Comparison of ENCODE assay signal across 8 cellular contexts in the genomic region with DNA sequence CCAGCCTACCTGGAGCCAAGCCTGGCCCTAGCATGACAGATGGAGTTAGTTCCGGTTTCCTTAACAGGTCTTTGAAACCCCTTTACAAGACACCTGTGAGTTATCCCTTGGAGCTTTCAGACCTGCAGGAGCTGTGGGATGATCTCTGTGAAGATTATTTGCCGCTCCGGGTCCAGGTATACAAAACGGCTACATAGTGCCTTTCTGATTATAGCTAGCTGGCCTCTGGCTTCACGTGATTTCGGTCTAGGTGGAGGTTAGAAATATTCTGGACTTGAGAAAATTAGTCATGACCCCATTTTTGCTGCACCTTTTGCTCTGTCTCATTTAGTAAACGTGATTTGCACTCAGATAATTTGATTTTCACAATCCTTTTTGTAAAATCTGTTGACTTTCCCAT.
DNase-seq lines count a peak whose midpoint lies in the region; ATAC-seq and TF ChIP-seq lines count a peak whose summit lies in the region.
"Not testable (repeated sequence)": the region's sequence is repeated elsewhere in the genome, so short reads cannot be mapped to it uniquely, and the experiment has no call there.

No MANE protein-coding gene starts in this region.

- not testable (repeated sequence) for H3K27me3 Mint-ChIP-seq in CD4-positive, alpha-beta memory T cell; T-helper 1 cell treated with Interleukin-12 subunit alpha and Interleukin-12 subunit beta and Interleukin-4 antibody, amounts not matched to agents 30 μg/mL and 1 μg/mL, for 36 hours (ENCODE audit: low read depth); activated naive CD8-positive, alpha-beta T cell treated with anti-CD3 and anti-CD28 coated beads, Interleukin-2, amount 10 ng/mL, durations not matched to agents 7 days and 5 days; effector memory CD8-positive, alpha-beta T cell; immature natural killer cell (ENCODE audit: low read depth in 3 of 3)

- H3K36me3 ChIP-seq in CD4-positive, alpha-beta memory T cell (ENCODE audit: insufficient read depth, low read length); Loucy (ENCODE audit: insufficient read depth, low read length); neuron (ENCODE audit: insufficient read depth, low read length); tibial nerve: not testable (repeated sequence)

- H3K4me1 ChIP-seq in CD4-positive, alpha-beta memory T cell (ENCODE audit: insufficient read depth, low read length); Loucy (ENCODE audit: insufficient read depth, low read length, poor library complexity, severe bottlenecking); neuron (ENCODE audit: insufficient read depth, low read length); tibial nerve: not testable (repeated sequence)

- TF ChIP-seq EP300 in tibial nerve (IDR thresholded peaks at IDR 0.05) = not testable (repeated sequence)

- H3K9me3 Mint-ChIP-seq in CD4-positive, alpha-beta memory T cell; T-helper 1 cell treated with Interleukin-12 subunit alpha and Interleukin-12 subunit beta and Interleukin-4 antibody, amounts not matched to agents 30 μg/mL and 1 μg/mL, for 36 hours; activated naive CD8-positive, alpha-beta T cell treated with anti-CD3 and anti-CD28 coated beads, Interleukin-2, amount 10 ng/mL, durations not matched to agents 7 days and 5 days; effector memory CD8-positive, alpha-beta T cell; immature natural killer cell: not testable (repeated sequence)

- not testable (repeated sequence) for DNase-seq in CD4-positive, alpha-beta memory T cell; activated naive CD8-positive, alpha-beta T cell treated with anti-CD3 and anti-CD28 coated beads, Interleukin-2, amount 10 ng/mL, durations not matched to agents 7 days and 5 days; effector memory CD8-positive, alpha-beta T cell; immature natural killer cell; tibial nerve (ENCODE audit: low spot score in 2 of 2)

- not testable (repeated sequence) for TF ChIP-seq CTCF in Loucy (conservative IDR thresholded peaks at IDR 0.05; ENCODE audit: low read length); tibial nerve (IDR thresholded peaks at IDR 0.05)

- not testable (repeated sequence) for H3K79me2 ChIP-seq in Loucy (ENCODE audit: insufficient read depth, low read length)

- not testable (repeated sequence) for TF ChIP-seq POLR2A in tibial nerve (IDR thresholded peaks at IDR 0.05)

- H3K27me3 ChIP-seq in CD4-positive, alpha-beta memory T cell (ENCODE audit: insufficient read depth, low read length); Loucy (ENCODE audit: insufficient read depth, low read length, poor library complexity, severe bottlenecking); neuron (ENCODE audit: insufficient read depth, low read length); tibial nerve: not testable (repeated sequence)

- H3K9ac ChIP-seq in Loucy (ENCODE audit: low read depth, low read length, poor library complexity, severe bottlenecking) = not testable (repeated sequence)

- CTCF ChIA-PET in CD4-positive, alpha-beta memory T cell (lab: Charles Lee; ENCODE audit: partially characterized antibody) = not testable (repeated sequence)

- not testable (repeated sequence) for H3K9me2 ChIP-seq in Loucy (replicated peaks; ENCODE audit: low read depth, low read length)

- not testable (repeated sequence) for H3K36me3 Mint-ChIP-seq in CD4-positive, alpha-beta memory T cell; T-helper 1 cell treated with Interleukin-12 subunit alpha and Interleukin-12 subunit beta and Interleukin-4 antibody, amounts not matched to agents 30 μg/mL and 1 μg/mL, for 36 hours (ENCODE audit: low read depth); activated naive CD8-positive, alpha-beta T cell treated with anti-CD3 and anti-CD28 coated beads, Interleukin-2, amount 10 ng/mL, durations not matched to agents 7 days and 5 days; effector memory CD8-positive, alpha-beta T cell (ENCODE audit: insufficient read depth); immature natural killer cell

- not testable (repeated sequence) for H3K9me3 ChIP-seq in CD4-positive, alpha-beta memory T cell (ENCODE audit: control insufficient read depth in 1 of 2, low read length in 2 of 2); Loucy (ENCODE audit: insufficient read depth, low read depth, low read length); neuron (ENCODE audit: low read length); tibial nerve

- peak overlapping the region; percentile 76 to 96 (median 84) for H3K4me3 Mint-ChIP-seq in CD4-positive, alpha-beta memory T cell
- H3K4me3 Mint-ChIP-seq in T-helper 1 cell treated with Interleukin-12 subunit alpha and Interleukin-12 subunit beta and Interleukin-4 antibody, amounts not matched to agents 30 μg/mL and 1 μg/mL, for 36 hours = peak overlapping the region; percentile 85
- H3K4me3 Mint-ChIP-seq in activated naive CD8-positive, alpha-beta T cell treated with anti-CD3 and anti-CD28 coated beads, Interleukin-2, amount 10 ng/mL, durations not matched to agents 7 days and 5 days = peak overlapping the region; percentile 59
- H3K4me3 Mint-ChIP-seq in effector memory CD8-positive, alpha-beta T cell = peak overlapping the region; percentile 36 to 59
- peak overlapping the region; percentile 13 to 77 (median 51) for H3K4me3 Mint-ChIP-seq in immature natural killer cell

- H4K20me1 ChIP-seq in Loucy (ENCODE audit: insufficient read depth, low read length, poor library complexity, severe bottlenecking) = not testable (repeated sequence)

- not testable (repeated sequence) for H2AFZ ChIP-seq in Loucy (ENCODE audit: low read length); neuron (ENCODE audit: low read depth, low read length)

- not testable (repeated sequence) for H3K27ac ChIP-seq in CD4-positive, alpha-beta memory T cell (ENCODE audit: low read depth, low read length)
- H3K27ac ChIP-seq in tibial nerve = peak overlapping the region in 1 of 4 donors; percentile 20

- ATAC-seq in activated naive CD8-positive, alpha-beta T cell treated with anti-CD3 and anti-CD28 coated beads, Interleukin-2, amount 10 ng/mL, durations not matched to agents 7 days and 5 days (ENCODE audit: low read depth); effector memory CD8-positive, alpha-beta T cell (replicated peaks): not testable (repeated sequence)

- H3K4me1 Mint-ChIP-seq in CD4-positive, alpha-beta memory T cell = peaks cover 10 to 25% (median 11%) of the 10 kb centered on the region in 4 donors
- peaks cover 13% of the 10 kb centered on the region for H3K4me1 Mint-ChIP-seq in T-helper 1 cell treated with Interleukin-12 subunit alpha and Interleukin-12 subunit beta and Interleukin-4 antibody, amounts not matched to agents 30 μg/mL and 1 μg/mL, for 36 hours (ENCODE audit: low read depth)
- H3K4me1 Mint-ChIP-seq in activated naive CD8-positive, alpha-beta T cell treated with anti-CD3 and anti-CD28 coated beads, Interleukin-2, amount 10 ng/mL, durations not matched to agents 7 days and 5 days; effector memory CD8-positive, alpha-beta T cell (ENCODE audit: low read depth in 2 of 2): not testable (repeated sequence)
- H3K4me1 Mint-ChIP-seq in immature natural killer cell = peaks cover 11 to 15% of the 10 kb centered on the region in 2 donors

- WGBS in tibial nerve, 2 donors = 54 to 60% methylated on average over 6 of the region's 7 CpGs

- H3F3A ChIP-seq in Loucy (ENCODE audit: low read depth) = not testable (repeated sequence)

- POLR2A ChIA-PET in CD4-positive, alpha-beta memory T cell (lab: Charles Lee; ENCODE audit: partially characterized antibody); activated naive CD8-positive, alpha-beta T cell treated with anti-CD3 and anti-CD28 coated beads, Interleukin-2, amount 10 ng/mL, durations not matched to agents 7 days and 5 days (lab: Charles Lee): not testable (repeated sequence)

- peak overlapping the region in 1 of 2 donors; percentile 55 for H3K4me3 ChIP-seq in CD4-positive, alpha-beta memory T cell (ENCODE audit: low read length in 2 of 2)
- peak overlapping the region; percentile 12 for H3K4me3 ChIP-seq in Loucy (ENCODE audit: low read length, poor library complexity, severe bottlenecking)
- H3K4me3 ChIP-seq in neuron (ENCODE audit: low read length) = peak overlapping the region; percentile 19
- H3K4me3 ChIP-seq in tibial nerve = peak overlapping the region; percentile 10 to 61 (median 22)

- intact Hi-C loops in CD4-positive, alpha-beta memory T cell (cut with micrococcal nuclease) = not testable (repeated sequence)

- H3K4me2 ChIP-seq in Loucy (ENCODE audit: low read depth, low read length, poor library complexity, severe bottlenecking) = peak overlapping the region; percentile 71

- peak overlapping the region in 6 of 7 donors; percentile 42 to 75 (median 64) for H3K27ac Mint-ChIP-seq in CD4-positive, alpha-beta memory T cell
- H3K27ac Mint-ChIP-seq in T-helper 1 cell treated with Interleukin-12 subunit alpha and Interleukin-12 subunit beta and Interleukin-4 antibody, amounts not matched to agents 30 μg/mL and 1 μg/mL, for 36 hours; activated naive CD8-positive, alpha-beta T cell treated with anti-CD3 and anti-CD28 coated beads, Interleukin-2, amount 10 ng/mL, durations not matched to agents 7 days and 5 days; immature natural killer cell: not testable (repeated sequence)
- H3K27ac Mint-ChIP-seq in effector memory CD8-positive, alpha-beta T cell = peak overlapping the region in 1 of 2 donors; percentile 44
